ENCODE assay signal across 10 cellular contexts in genomic region chr4:185566972-185567749, GRCh38. TPM values are rescaled to one million over a fixed set of nuclear protein-coding genes. Genes with fewer than 3 reads are reported as not detected.
DNase-seq lines count a peak whose midpoint lies in the region; ATAC-seq and TF ChIP-seq lines count a peak whose summit lies in the region.
"Had no signal": no experiment of that assay in that cellular context is flagged by ENCODE, and none has a peak within 500 bp of the region (broad histone marks: within the 10 kb centered on the region; RNA-seq: fewer than 3 reads in every experiment).

No MANE protein-coding gene starts in this region.

- DNase-seq in breast epithelium (ENCODE audit: low spot score in 2 of 2) (peak in 1 of 2 donors; percentile 69), MCF 10A (ENCODE audit: unreplicated experiment) (no peak), fibroblast of villous mesenchyme (ENCODE audit: low read depth) (peak; percentile 95), nephron progenitor cell (no peak), vagina (ENCODE audit: extremely low spot score in 2 of 2) (no peak), OCI-LY7 (ENCODE audit: low spot score) (no peak)
- DNase-seq: activated B cell treated with CpG ODN at 0.5 μM for 24 hours, NCI-H1105 treated with DMSO at 0.1 percent for 48 hours had no signal

- TF ChIP-seq POLR2A in breast epithelium (IDR thresholded peaks at IDR 0.05) (no peak), vagina (IDR thresholded peaks at IDR 0.05) (no peak)

- H3K27ac ChIP-seq in breast epithelium, result peak overlapping the region; percentile 89 to 90
- peak overlapping the region; percentile 53 for H3K27ac ChIP-seq in vagina
- no peak overlapping the region for H3K27ac ChIP-seq in OCI-LY7 (ENCODE audit: low read depth, low read length, poor library complexity, severe bottlenecking)

- H3K9me3 Mint-ChIP-seq in MCF 10A (ENCODE audit: unreplicated experiment) (no peaks in the 10 kb centered on the region), nephron progenitor cell (peaks cover 29% of the 10 kb centered on the region)

- POLR2A ChIA-PET in MCF 10A (lab: Yijun Ruan, JAX) (interaction anchor here (0.5 kb wide), 1 partner anchor 41 kb away, joined by 3 read pairs; no protein-coding TSS in a partner anchor), OCI-LY7 (lab: Charles Lee) (interaction anchor here (0.6 to 1.2 kb wide), 4 partner anchors 10 to 736 kb away, joined by 3 to 6 read pairs (median 5); no protein-coding TSS in a partner anchor)

- no peak overlapping the region for H3K27ac Mint-ChIP-seq in MCF 10A (ENCODE audit: low read depth, unreplicated experiment)
- H3K27ac Mint-ChIP-seq in nephron progenitor cell, result peak overlapping the region; percentile 78
- H3K27ac Mint-ChIP-seq: activated B cell treated with CpG ODN at 0.5 μM for 24 hours had no signal

- no peaks in the 10 kb centered on the region for H3K36me3 ChIP-seq in breast epithelium
- no peaks in the 10 kb centered on the region for H3K36me3 ChIP-seq in vagina
- H3K36me3 ChIP-seq in OCI-LY7 (ENCODE audit: insufficient read depth, low read length), result no peaks in the 10 kb centered on the region

- H3K4me3 Mint-ChIP-seq in MCF 10A (ENCODE audit: unreplicated experiment), result no peak overlapping the region
- H3K4me3 Mint-ChIP-seq in nephron progenitor cell, result no peak overlapping the region
- H3K4me3 Mint-ChIP-seq: activated B cell treated with CpG ODN at 0.5 μM for 24 hours had no signal

- ATAC-seq in HG02623 (IDR thresholded peaks at IDR 0.05; ENCODE audit: unreplicated experiment), result no peak
- ATAC-seq in GM21717 (IDR thresholded peaks at IDR 0.05; ENCODE audit: unreplicated experiment), result no peak

- no peaks in the 10 kb centered on the region for H3K4me1 ChIP-seq in breast epithelium
- H3K4me1 ChIP-seq in vagina, result no peaks in the 10 kb centered on the region
- H3K4me1 ChIP-seq in OCI-LY7 (ENCODE audit: insufficient read depth, low read length, poor library complexity, severe bottlenecking), result no peaks in the 10 kb centered on the region

- no peak overlapping the region for H3K4me2 ChIP-seq in OCI-LY7 (ENCODE audit: low read length)

- no peaks in the 10 kb centered on the region for H3K79me2 ChIP-seq in OCI-LY7 (ENCODE audit: insufficient read depth, low read depth, low read length)

- no peaks in the 10 kb centered on the region for H4K20me1 ChIP-seq in OCI-LY7 (ENCODE audit: insufficient read depth, low read length)

- BruUV-seq in MCF 10A (replicated peaks; lab: Mats Ljungman, UMichigan) (no TSS peak), OCI-LY7 (replicated peaks; lab: Mats Ljungman, UMichigan) (no TSS peak)

- H3K9me3 ChIP-seq in breast epithelium (no peaks in the 10 kb centered on the region), vagina (no peaks in the 10 kb centered on the region), OCI-LY7 (ENCODE audit: low read length) (no peaks in the 10 kb centered on the region)

- peaks cover 5% of the 10 kb centered on the region for H3K36me3 Mint-ChIP-seq in MCF 10A (ENCODE audit: insufficient read depth, unreplicated experiment)
- peaks cover 6% of the 10 kb centered on the region for H3K36me3 Mint-ChIP-seq in nephron progenitor cell (ENCODE audit: low read depth)

- intact Hi-C loops in breast epithelium (cut with DNase I; ENCODE audit: low total_unique reads) (loop anchor here (5.0 kb wide), 1 partner anchor 35 kb away; no protein-coding TSS in a partner anchor), MCF 10A (cut with micrococcal nuclease) (no loop called here), vagina (cut with DNase I) (no loop called here), OCI-LY7 (cut with micrococcal nuclease; ENCODE audit: unreplicated experiment) (no loop called here)

- TF ChIP-seq CTCF in breast epithelium (IDR thresholded peaks at IDR 0.05) (no peak), MCF 10A (IDR thresholded peaks at IDR 0.05; ENCODE audit: unreplicated experiment) (no peak), fibroblast of villous mesenchyme (IDR thresholded peaks at IDR 0.05; ENCODE audit: insufficient read depth, low read depth, low read length) (no peak), nephron progenitor cell (IDR thresholded peaks at IDR 0.05) (no peak), vagina (IDR thresholded peaks at IDR 0.05) (no peak), OCI-LY7 (conservative IDR thresholded peaks at IDR 0.05; ENCODE audit: low read length) (no peak)

- no peaks in the 10 kb centered on the region for H3K27me3 ChIP-seq in breast epithelium
- H3K27me3 ChIP-seq in vagina, result no peaks in the 10 kb centered on the region

- no peak overlapping the region for H2AFZ ChIP-seq in OCI-LY7 (ENCODE audit: low read length)

- H3K9me2 ChIP-seq in OCI-LY7 (ENCODE audit: insufficient read depth, low read length), result no peaks in the 10 kb centered on the region

- CTCF ChIA-PET in MCF 10A (lab: Yijun Ruan, JAX), result no interaction called here
- CTCF ChIA-PET in OCI-LY7 (lab: Charles Lee; ENCODE audit: unreplicated experiment), result no interaction called here

- no peaks in the 10 kb centered on the region for H3K4me1 Mint-ChIP-seq in MCF 10A (ENCODE audit: insufficient read depth, unreplicated experiment)
- H3K4me1 Mint-ChIP-seq in nephron progenitor cell, result peaks cover 19% of the 10 kb centered on the region
- H3K4me1 Mint-ChIP-seq: activated B cell treated with CpG ODN at 0.5 μM for 24 hours had no signal

- no peak overlapping the region for H3K4me3 ChIP-seq in breast epithelium
- H3K4me3 ChIP-seq in fibroblast of villous mesenchyme (ENCODE audit: low read depth, low read length), result no peak overlapping the region
- H3K4me3 ChIP-seq in vagina, result no peak overlapping the region
- H3K4me3 ChIP-seq in OCI-LY7 (ENCODE audit: low read depth, low read length, poor library complexity, severe bottlenecking), result no peak overlapping the region

- H3K27me3 Mint-ChIP-seq in MCF 10A (ENCODE audit: insufficient read depth, unreplicated experiment) (no peaks in the 10 kb centered on the region), nephron progenitor cell (ENCODE audit: low read depth, poor library complexity) (peaks cover 3% of the 10 kb centered on the region)

RNA-seq across cellular contexts. Expression of gene PDLIM3, which starts 31.9 kb away (rescaled TPM):
- total RNA-seq in breast epithelium, result 100 to 1,000 TPM in 2 of 3 donors, 10 to 100 TPM in 1; 25.3 to 181 (median 175) TPM
- 0.22 and 0.30 TPM in 2 replicates for total RNA-seq in MCF 10A (2022)
- total RNA-seq in fibroblast of villous mesenchyme, result 15.1 and 96.6 TPM in 2 replicates
- 148 TPM for total RNA-seq in vagina
- total RNA-seq in OCI-LY7 (2014; rRNA removed; shearing (Covaris generic)), result 0.03 TPM in 1 of 2 replicates, not detected in the other
- total RNA-seq in OCI-LY7 (2022), result not detected in 2 replicates

Comparison
In these comparisons a context has a peak if more than half of its experiments do, and no peak if none do; other contexts are left out.
1. RNA of gene PDLIM3, which starts 31.9 kb away (total RNA-seq): 25.3 to 181 TPM in breast epithelium, 148 TPM in vagina (single experiment) and 15.1 to 96.6 TPM in fibroblast of villous mesenchyme; 0.22 to 0.30 TPM in MCF 10A and 0.03 TPM in OCI-LY7; every median in the first group is over 10 times any median in the second.